In genomic region chr4:8038083-8038482, GRCh38 we compare ENCODE assay signal across 21 cellular contexts.
"Had no signal": no experiment of that assay in that cellular context is flagged by ENCODE, and none has a peak within 500 bp of the region (broad histone marks: within the 10 kb centered on the region; RNA-seq: fewer than 3 reads in every experiment).

No MANE protein-coding gene starts in this region.

- ATAC-seq: activated CD8-positive, alpha-beta memory T cell treated with anti-CD3 and anti-CD28 coated beads, Interleukin-2, amount 10 ng/mL, durations not matched to agents 7 days and 5 days; body of pancreas; T-helper 17 cell had no signal

- H3K27ac ChIP-seq: ascending aorta, body of pancreas, Peyer's patch, RWPE1 had no signal

- H3K9me3 ChIP-seq: ascending aorta, body of pancreas, Peyer's patch had no signal

- H3K36me3 ChIP-seq: ascending aorta, Peyer's patch had no signal

- H3K4me1 ChIP-seq: ascending aorta, body of pancreas, Peyer's patch had no signal

- DNase-seq: activated B cell treated with CpG ODN at 0.5 μM for 24 hours; activated CD4-positive, alpha-beta T cell treated with anti-CD3 and anti-CD28 coated beads for 1 hour; activated CD4-positive, alpha-beta T cell treated with anti-CD3 and anti-CD28 coated beads, Interleukin-2, amount 10 ng/mL, durations not matched to agents 24 days and 14 days; activated CD4-positive, alpha-beta T cell treated with anti-CD3 and anti-CD28 coated beads, Interleukin-2, amount 50 U/mL, for 48 hours; activated CD8-positive, alpha-beta memory T cell treated with anti-CD3 and anti-CD28 coated beads, Interleukin-2, amount 10 ng/mL, durations not matched to agents 7 days and 5 days; activated effector memory CD4-positive, alpha-beta T cell treated with anti-CD3 and anti-CD28 coated beads, Interleukin-2, amount 50 U/mL, for 16 hours; activated naive CD4-positive, alpha-beta T cell treated with Interleukin-2 at 50 U/mL for 16 hours; activated naive CD8-positive, alpha-beta T cell treated with anti-CD3 and anti-CD28 coated beads, Interleukin-2, amount 10 ng/mL, durations not matched to agents 7 days and 5 days; activated T-cell treated with anti-CD3 and anti-CD28 coated beads, Interleukin-2, amount 50 U/mL, for 24 hours; body of pancreas; central memory CD4-positive, alpha-beta T cell; IMR-90; Kasumi-1; KBM-7; NCI-H1694; NK-92 treated with Interleukin-12 subunit alpha and Interleukin-12 subunit beta, amount 100 ng/mL, for 24 hours; Peyer's patch; T-helper 17 cell; T-helper 9 cell had no signal

- H3K4me3 ChIP-seq: ascending aorta, body of pancreas, Peyer's patch had no signal

- H3K27me3 ChIP-seq: ascending aorta, body of pancreas, Peyer's patch had no signal
